ENCODE assay signal across 22 cellular contexts in genomic region chr9:83130541-83130940, GRCh38.
A peak's percentile ranks its signal among the peaks of the same experiment; 100 is the strongest.
DNase-seq lines count a peak whose midpoint lies in the region; ATAC-seq, FAIRE-seq and TF ChIP-seq lines count a peak whose summit lies in the region.
"Had no signal": no experiment of that assay in that cellular context is flagged by ENCODE, and none has a peak within 500 bp of the region (broad histone marks: within the 10 kb centered on the region; RNA-seq: fewer than 3 reads in every experiment).

No MANE protein-coding gene starts in this region.

- DNase-seq in H54 (ENCODE audit: insufficient read length, low spot score) (no peak), astrocyte of the hippocampus (ENCODE audit: low read depth, low spot score) (peak; percentile 66), hepatocyte (ENCODE audit: low spot score) (peak; percentile 31), retinal pigment epithelial cell (ENCODE audit: low read depth) (peak; percentile 34), left lobe of liver (ENCODE audit: low spot score) (no peak), dorsolateral prefrontal cortex (no peak), NCI-H2107 treated with DMSO at 0.1 percent for 48 hours (lab: John Stamatoyannopoulos, UW; ENCODE audit: unreplicated experiment) (no peak)
- DNase-seq: CD4-positive, alpha-beta memory T cell; DND-41; effector CD8-positive, alpha-beta T cell; kidney; midbrain; MV-4-11; NCI-H1694 treated with DMSO at 0.1 percent for 48 hours; NCI-H345; NK-92 treated with Interleukin-12 subunit alpha and Interleukin-12 subunit beta, amount 100 ng/mL, for 24 hours had no signal

- intact Hi-C loops in dorsolateral prefrontal cortex (cut with DNase I) = no loop called here

- WGBS in hepatocyte (ENCODE audit: low lambda C conversion rate, missing lambda C conversion rate) = 59% methylated on average over 2 of the region's 2 CpGs

- TF ChIP-seq CTCF in hepatocyte (IDR thresholded peaks at IDR 0.05; ENCODE audit: poor library complexity) (no peak), retinal pigment epithelial cell (conservative IDR thresholded peaks at IDR 0.05; ENCODE audit: low read depth, low read length) (no peak), dorsolateral prefrontal cortex (IDR thresholded peaks at IDR 0.05 in 54 of 56, conservative IDR thresholded peaks at IDR 0.05 in 2 of 56; ENCODE audit: low read depth in 1 of 56, partially characterized antibody in 56 of 56) (no peak)

- H3K4me2 ChIP-seq in hepatocyte = peak overlapping the region; percentile 22
- H3K4me2 ChIP-seq: neural progenitor cell had no signal

- H3K4me1 ChIP-seq in hepatocyte (ENCODE audit: insufficient read depth) = peaks cover 19% of the 10 kb centered on the region
- H3K4me1 ChIP-seq: neural progenitor cell, right atrium auricular region had no signal

- no peaks in the 10 kb centered on the region for H3K9me3 ChIP-seq in hepatocyte (ENCODE audit: low read depth)
- H3K9me3 ChIP-seq: thoracic aorta had no signal

- ATAC-seq in left lobe of liver = no peak
- ATAC-seq in HG03108 (IDR thresholded peaks at IDR 0.05; ENCODE audit: unreplicated experiment) = no peak
- ATAC-seq: K562; stimulated activated memory B cell treated with anti-CD40 and anti-IgM and Interleukin-4, amounts not matched to agents 10 μg/mL and 1 μg/mL and 100 μg/mL, for 72 hours had no signal

- peak; percentile 90 for FAIRE-seq in H54 (lab: Jason Lieb, UNC)
- FAIRE-seq: K562, kidney had no signal

- H4K20me1 ChIP-seq in hepatocyte (ENCODE audit: insufficient read depth, poor library complexity, severe bottlenecking) = no peaks in the 10 kb centered on the region

- H3K79me2 ChIP-seq in hepatocyte = no peaks in the 10 kb centered on the region

- no peaks in the 10 kb centered on the region for H3K9me2 ChIP-seq in hepatocyte (replicated peaks; ENCODE audit: insufficient read depth)

- no peak for TF ChIP-seq POLR2A in H54 (IDR thresholded peaks at IDR 0.05; ENCODE audit: low read depth, low read length)

- H3K4me3 ChIP-seq in hepatocyte = no peak overlapping the region
- H3K4me3 ChIP-seq in retinal pigment epithelial cell (ENCODE audit: low read length) = no peak overlapping the region
- H3K4me3 ChIP-seq in dorsolateral prefrontal cortex = no peak overlapping the region
- H3K4me3 ChIP-seq: K562, neural progenitor cell, right atrium auricular region, thoracic aorta had no signal

- H3K27ac ChIP-seq in hepatocyte = peak overlapping the region; percentile 84
- no peak overlapping the region for H3K27ac ChIP-seq in dorsolateral prefrontal cortex
- H3K27ac ChIP-seq: neural progenitor cell, right atrium auricular region, thoracic aorta had no signal

- H3K36me3 ChIP-seq in hepatocyte (replicated peaks; ENCODE audit: insufficient read depth, low read depth) = no peaks in the 10 kb centered on the region
- H3K36me3 ChIP-seq: neural progenitor cell, right atrium auricular region, thoracic aorta had no signal

- H3K27me3 ChIP-seq in hepatocyte (no peaks in the 10 kb centered on the region), dorsolateral prefrontal cortex (peaks cover 0 to 13% (median 0%) of the 10 kb centered on the region in 45 donors)
- H3K27me3 ChIP-seq: neural progenitor cell, right atrium auricular region had no signal

- H2AFZ ChIP-seq in hepatocyte = no peak overlapping the region
- H2AFZ ChIP-seq: neural progenitor cell had no signal

Comparison
In these comparisons a context has a peak if more than half of its experiments do, and no peak if none do; other contexts are left out.
1. DNase-seq: peak in astrocyte of the hippocampus (single experiment), hepatocyte (single experiment) and retinal pigment epithelial cell (single experiment); none in H54 (single experiment), left lobe of liver (single experiment), dorsolateral prefrontal cortex (0 of 10) and NCI-H2107 treated with DMSO at 0.1 percent for 48 hours (single experiment).